ENCODE assay signal across 8 cellular contexts in genomic region chr16:23452221-23452571, GRCh38. TPM values are rescaled to one million over a fixed set of nuclear protein-coding genes. Genes with fewer than 3 reads are reported as not detected.
DNase-seq lines count a peak whose midpoint lies in the region; ATAC-seq, FAIRE-seq and TF ChIP-seq lines count a peak whose summit lies in the region.

No MANE protein-coding gene starts in this region.

- H3K4me1 Mint-ChIP-seq in HFFc6 (ENCODE audit: low read depth): peaks cover 37% of the 10 kb centered on the region
- peaks cover 18% of the 10 kb centered on the region for H3K4me1 Mint-ChIP-seq in activated CD8-positive, alpha-beta T cell treated with anti-CD3 and anti-CD28 coated beads for 36 hours (ENCODE audit: low read depth)

- H3K27ac ChIP-seq in iPS DF 6.9 (ENCODE audit: low read length): no peak overlapping the region

- DNase-seq in HFFc6 (no peak), iPS DF 6.9 (ENCODE audit: low read depth, low spot score) (no peak), NCI-H1417 (lab: John Stamatoyannopoulos, UW) (no peak), GM19239 (ENCODE audit: insufficient read length, low spot score) (no peak)
- DNase-seq in activated CD8-positive, alpha-beta T cell treated with anti-CD3 and anti-CD28 coated beads for 36 hours: no peak
- DNase-seq in stimulated activated CD8-positive, alpha-beta memory T cell treated with anti-CD3 and anti-CD28 coated beads, Interleukin-4, amount 100 ng/mL, for 48 hours: peak; percentile 26

- H3K9me3 Mint-ChIP-seq in HFFc6: no peaks in the 10 kb centered on the region
- no peaks in the 10 kb centered on the region for H3K9me3 Mint-ChIP-seq in activated CD8-positive, alpha-beta T cell treated with anti-CD3 and anti-CD28 coated beads for 36 hours

- peak overlapping the region; percentile 94 for H3K4me3 Mint-ChIP-seq in HFFc6
- peak overlapping the region; percentile 86 for H3K4me3 Mint-ChIP-seq in activated CD8-positive, alpha-beta T cell treated with anti-CD3 and anti-CD28 coated beads for 36 hours

- peak overlapping the region; percentile 84 for H3K27ac Mint-ChIP-seq in HFFc6
- peak overlapping the region; percentile 90 for H3K27ac Mint-ChIP-seq in activated CD8-positive, alpha-beta T cell treated with anti-CD3 and anti-CD28 coated beads for 36 hours

- TF ChIP-seq CTCF in HFFc6 (IDR thresholded peaks at IDR 0.05): no peak
- no peak for TF ChIP-seq CTCF in activated CD8-positive, alpha-beta T cell treated with anti-CD3 and anti-CD28 coated beads for 36 hours (IDR thresholded peaks at IDR 0.05)

- H3K36me3 Mint-ChIP-seq in HFFc6 (ENCODE audit: low read depth): peaks cover 9% of the 10 kb centered on the region
- no peaks in the 10 kb centered on the region for H3K36me3 Mint-ChIP-seq in activated CD8-positive, alpha-beta T cell treated with anti-CD3 and anti-CD28 coated beads for 36 hours (ENCODE audit: low read depth)

- no peaks in the 10 kb centered on the region for H3K4me1 ChIP-seq in iPS DF 6.9 (ENCODE audit: control insufficient read depth, insufficient read depth, low read length)

- H3K36me3 ChIP-seq in iPS DF 6.9 (ENCODE audit: control insufficient read depth, insufficient read depth, low read length): no peaks in the 10 kb centered on the region

- H3K27me3 ChIP-seq in iPS DF 6.9 (ENCODE audit: control insufficient read depth, insufficient read depth, low read length): no peaks in the 10 kb centered on the region

- intact Hi-C loops in activated CD8-positive, alpha-beta T cell treated with anti-CD3 and anti-CD28 coated beads for 36 hours (cut with micrococcal nuclease): no loop called here

- H3K4me3 ChIP-seq in iPS DF 6.9 (ENCODE audit: low read length): peak overlapping the region; percentile 79; the same call in 1 of the 2 replicates

- ATAC-seq in activated CD8-positive, alpha-beta T cell treated with anti-CD3 and anti-CD28 coated beads for 36 hours: no peak
- ATAC-seq in HG03039 (IDR thresholded peaks at IDR 0.05; ENCODE audit: unreplicated experiment): no peak
- no peak for ATAC-seq in HG02840 (IDR thresholded peaks at IDR 0.05; ENCODE audit: low FRiP score, unreplicated experiment)

- no peaks in the 10 kb centered on the region; the same call in 1 of the 2 replicates for H3K27me3 Mint-ChIP-seq in HFFc6 (ENCODE audit: insufficient read depth)
- H3K27me3 Mint-ChIP-seq in activated CD8-positive, alpha-beta T cell treated with anti-CD3 and anti-CD28 coated beads for 36 hours: no peaks in the 10 kb centered on the region

- CTCF ChIA-PET in activated CD8-positive, alpha-beta T cell treated with anti-CD3 and anti-CD28 coated beads for 36 hours (lab: Charles Lee): interaction anchor here (4.3 kb wide), 1 partner anchor 17 kb away, joined by 47 read pairs; no protein-coding TSS in a partner anchor

- WGBS in iPS DF 6.9 (ENCODE audit: insufficient coverage, insufficient read length): no CpG with 5 or more reads among the region's 10 CpGs

- H3K9me3 ChIP-seq in iPS DF 6.9 (ENCODE audit: control insufficient read depth, insufficient read depth, low read length): no peaks in the 10 kb centered on the region

- POLR2A ChIA-PET in activated CD8-positive, alpha-beta T cell treated with anti-CD3 and anti-CD28 coated beads for 36 hours (lab: Charles Lee): interaction anchor here (0.7 to 1.4 kb wide), 5 partner anchors 13 to 189 kb away, joined by 3 to 4 read pairs (median 3); partner anchors contain the start of genes DCTN5 and PALB2

- no peak for FAIRE-seq in GM19239 (lab: Jason Lieb, UNC)

RNA-seq across cellular contexts. Expression of gene COG7, which starts 0.8 kb away (rescaled TPM):
- total RNA-seq in HFFc6 (2021; fragmentation: NEBNext Ultra II Directional; extraction: Animal tissue kit (Norgen Biotek cat#: 25700)): 10 to 100 TPM; 17.7 to 21.2 (median 19.7) TPM
- 10 to 100 TPM; 16.4 to 16.7 TPM for total RNA-seq in activated CD8-positive, alpha-beta T cell treated with anti-CD3 and anti-CD28 coated beads for 36 hours

RNA-seq across cellular contexts. Expression of gene GGA2, which starts 58.1 kb away (rescaled TPM):
- total RNA-seq in HFFc6 (2021; fragmentation: NEBNext Ultra II Directional; extraction: Animal tissue kit (Norgen Biotek cat#: 25700)): 10 to 100 TPM; 28.1 to 38.0 (median 35.7) TPM
- 10 to 100 TPM; 91.0 to 96.9 TPM for total RNA-seq in activated CD8-positive, alpha-beta T cell treated with anti-CD3 and anti-CD28 coated beads for 36 hours
